In the genomic region with DNA sequence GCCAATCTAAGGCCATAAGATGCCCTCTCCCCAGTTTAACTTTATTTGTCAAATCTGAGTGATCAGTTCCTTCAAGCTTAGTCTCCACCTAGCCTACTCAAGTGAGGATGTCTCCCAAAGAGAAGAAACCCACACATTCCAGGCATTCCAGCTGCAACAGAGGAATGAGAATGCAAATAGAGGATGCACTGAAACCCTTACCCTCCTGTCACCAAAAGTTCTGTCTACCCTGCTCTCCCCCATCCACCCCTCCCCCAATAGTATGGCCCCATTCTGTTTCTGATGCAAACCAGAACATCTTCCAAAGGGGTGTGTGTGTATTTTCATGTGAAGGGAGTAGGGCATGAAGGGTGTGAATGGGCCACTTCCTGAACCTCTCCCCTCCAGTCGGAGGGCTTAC, we compare ENCODE assay signal across 22 cellular contexts. TPM values are rescaled to one million over a fixed set of nuclear protein-coding genes. Genes with fewer than 3 reads are reported as not detected.
DNase-seq lines count a peak whose midpoint lies in the region; ATAC-seq, FAIRE-seq and TF ChIP-seq lines count a peak whose summit lies in the region.
"Had no signal": no experiment of that assay in that cellular context is flagged by ENCODE, and none has a peak within 500 bp of the region (broad histone marks: within the 10 kb centered on the region; RNA-seq: fewer than 3 reads in every experiment).

No MANE protein-coding gene starts in this region.

- no peak overlapping the region for H3K27ac Mint-ChIP-seq in GM23338
- H3K27ac Mint-ChIP-seq in immature natural killer cell: peak overlapping the region in 2 of 6 donors; percentile 26 to 31
- H3K27ac Mint-ChIP-seq: CD4-positive, alpha-beta T cell had no signal

- no peaks in the 10 kb centered on the region for H3K9me3 ChIP-seq in H1 (ENCODE audit: insufficient read depth in 2 of 2, low read depth in 1 of 2, low read length in 1 of 2)

- H3K9ac ChIP-seq in H1 (replicated peaks in 1 of 4; ENCODE audit: extremely low read depth in 1 of 4, low read depth in 3 of 4, low read length in 3 of 4): no peak overlapping the region

- no peak for FAIRE-seq in H1 (lab: Jason Lieb, UNC)
- FAIRE-seq: K562 had no signal

- H3K4me3 Mint-ChIP-seq in GM23338 (no peak overlapping the region), immature natural killer cell (peak overlapping the region in 1 of 5 donors; percentile 30)

- H4K91ac ChIP-seq in H1 (replicated peaks; ENCODE audit: insufficient read length, low read length): peak overlapping the region; percentile 39

- H3K27me3 ChIP-seq in GM23338 (ENCODE audit: insufficient read depth): no peaks in the 10 kb centered on the region
- H3K27me3 ChIP-seq in H1 (replicated peaks in 1 of 4; ENCODE audit: control insufficient read depth in 3 of 4, extremely low read depth in 1 of 4, insufficient read depth in 3 of 4, low read length in 3 of 4): peaks cover 0 to 2% (median 0%) of the 10 kb centered on the region in 4 experiments; a peak in 1 of 7 replicates
- H3K27me3 ChIP-seq in brain microvascular endothelial cell (replicated peaks): no peaks in the 10 kb centered on the region

- H2AFZ ChIP-seq in GM23338 (no peak overlapping the region), H1 (ENCODE audit: low read length) (no peak overlapping the region)

- POLR2A ChIA-PET in H1 (lab: Charles Lee; ENCODE audit: partially characterized antibody): interaction anchor here (0.9 kb wide), 1 partner anchor 12 kb away, joined by 3 read pairs; no protein-coding TSS in a partner anchor
- POLR2A ChIA-PET in GM10248 (lab: Yijun Ruan, JAX): no interaction called here

- H4K20me1 ChIP-seq in GM23338 (replicated peaks; ENCODE audit: insufficient read depth): no peaks in the 10 kb centered on the region
- H4K20me1 ChIP-seq in H1 (replicated peaks in 1 of 2; ENCODE audit: control insufficient read depth in 1 of 2, insufficient read depth in 2 of 2, low read length in 2 of 2): peaks cover 0 to 3% of the 10 kb centered on the region in 2 experiments

- H2BK15ac ChIP-seq in H1 (ENCODE audit: low read length): no peak overlapping the region

- TF ChIP-seq POLR2A in H1 (IDR thresholded peaks at IDR 0.05; ENCODE audit: control extremely low read depth in 1 of 2, low read depth in 2 of 2, low read length in 2 of 2): no peak

- H3K4me1 ChIP-seq in GM23338 (ENCODE audit: insufficient read depth) (peaks cover 19% of the 10 kb centered on the region), H1 (replicated peaks in 1 of 4; ENCODE audit: control insufficient read depth in 3 of 4, insufficient read depth in 4 of 4, low read length in 3 of 4) (peaks cover 2 to 13% (median 9%) of the 10 kb centered on the region in 4 experiments; a peak in 4 of 7 replicates)

- H3K9me3 Mint-ChIP-seq in GM23338 (peaks cover 12% of the 10 kb centered on the region; the same call in 2 of the 3 replicates), immature natural killer cell (no peaks in the 10 kb centered on the region)
- H3K9me3 Mint-ChIP-seq: CD4-positive, alpha-beta T cell had no signal

- 0 out of 2 replicates have a peak overlapping the region, but pooled peaks have one; percentile 29 for H3K27ac ChIP-seq in GM23338 (ENCODE audit: low read depth)
- no peak overlapping the region for H3K27ac ChIP-seq in H1 (ENCODE audit: low read depth, low read length)
- H3K27ac ChIP-seq in brain microvascular endothelial cell: no peak overlapping the region
- H3K27ac ChIP-seq: RWPE1 had no signal

- H3K4me2 ChIP-seq in GM23338 (peak overlapping the region; percentile 37), H1 (ENCODE audit: insufficient read depth in 1 of 2, low read depth in 2 of 2, low read length in 2 of 2) (peak overlapping the region; percentile 48 to 55)

- H3K79me2 ChIP-seq in GM23338 (replicated peaks; ENCODE audit: insufficient read depth) (0 out of 2 replicates have a peak, but pooled peaks cover 6% of the 10 kb centered on the region), H1 (ENCODE audit: control insufficient read depth in 1 of 2, insufficient read depth in 2 of 2, low read length in 2 of 2) (no peaks in the 10 kb centered on the region)

- no peak overlapping the region for H3K23ac ChIP-seq in H1 (ENCODE audit: insufficient read length)

- H3K23me2 ChIP-seq in H1 (ENCODE audit: low read depth, low read length): peaks cover 5% of the 10 kb centered on the region; the same call in 1 of the 2 replicates

- DNase-seq in AG10803 (ENCODE audit: low read depth) (peak; percentile 41), GM23338 (ENCODE audit: low spot score) (peak; percentile 64), H1 (ENCODE audit: low read depth in 1 of 2, low spot score in 2 of 2) (no peak), kidney tubule cell (ENCODE audit: low spot score) (peak; percentile 33), immature natural killer cell (no peak), brain microvascular endothelial cell (no peak), HuH-7.5 (ENCODE audit: low spot score) (no peak), GM10248 (ENCODE audit: extremely low spot score) (no peak)
- DNase-seq: CD4-positive, alpha-beta T cell; GOT3; NCI-H187; NCI-H2107; NCI-H2227 treated with DMSO at 0.1 percent for 48 hours; NCI-H524 treated with DMSO at 0.1 percent for 48 hours; PC-3; SIG-M5 had no signal

- no peak for TF ChIP-seq EP300 in H1 (IDR thresholded peaks at IDR 0.05; ENCODE audit: borderline replicate concordance in 1 of 2, low read depth in 2 of 2, low read length in 2 of 2)

- H3K9me2 ChIP-seq in GM23338 (ENCODE audit: insufficient read depth): peaks cover 28% of the 10 kb centered on the region

- H3K36me3 ChIP-seq in GM23338 (ENCODE audit: insufficient read depth) (no peaks in the 10 kb centered on the region), H1 (ENCODE audit: control insufficient read depth in 2 of 4, insufficient read depth in 4 of 4, low read length in 3 of 4) (no peaks in the 10 kb centered on the region; a peak in 1 of 8 replicates), brain microvascular endothelial cell (replicated peaks) (no peaks in the 10 kb centered on the region)

- no peak overlapping the region for H2BK120ac ChIP-seq in H1 (replicated peaks; ENCODE audit: low read depth, low read length)

- no peak overlapping the region for H3K14ac ChIP-seq in H1 (ENCODE audit: insufficient read length)

- TF ChIP-seq CTCF in AG10803 (conservative IDR thresholded peaks at IDR 0.05; ENCODE audit: low read length): no peak
- TF ChIP-seq CTCF in GM23338 (conservative IDR thresholded peaks at IDR 0.05; ENCODE audit: low read depth in 2 of 2): no peak
- no peak for TF ChIP-seq CTCF in H1 (IDR thresholded peaks at IDR 0.05; ENCODE audit: control extremely low read depth in 1 of 3, insufficient read depth in 1 of 3, low read depth in 1 of 3, low read length in 3 of 3)
- no peak for TF ChIP-seq CTCF in brain microvascular endothelial cell (IDR thresholded peaks at IDR 0.05; ENCODE audit: low read depth, low read length, missing control alignments)
- no peak for TF ChIP-seq CTCF in GM10248 (IDR thresholded peaks at IDR 0.05; ENCODE audit: control extremely low read depth, extremely low read depth, low read depth, missing control alignments)

- H3K4me3 ChIP-seq in AG10803 (ENCODE audit: low read length): no peak overlapping the region
- peak overlapping the region; percentile 28; the same call in 1 of the 2 replicates for H3K4me3 ChIP-seq in GM23338
- no peak overlapping the region; a peak in 1 of 8 replicates for H3K4me3 ChIP-seq in H1 (ENCODE audit: extremely low read depth in 1 of 4, insufficient read depth in 2 of 4, low read depth in 3 of 4, low read length in 4 of 4)
- H3K4me3 ChIP-seq in brain microvascular endothelial cell (ENCODE audit: low read depth, low read length): no peak overlapping the region
- H3K4me3 ChIP-seq: K562 had no signal

- no peak for ATAC-seq in GM23338
- ATAC-seq: K562, PC-3, SK-N-SH treated with all-trans-retinoic acid at 6 μM for 48 hours had no signal

- H3K4ac ChIP-seq in H1 (replicated peaks; ENCODE audit: insufficient read length, low read depth, low read length): no peak overlapping the region

- no peak for TF ChIP-seq RAD21 in H1 (IDR thresholded peaks at IDR 0.05 in 1 of 2, conservative IDR thresholded peaks at IDR 0.05 in 1 of 2; ENCODE audit: low read depth in 2 of 2, low read length in 2 of 2)

- in situ Hi-C loops in brain microvascular endothelial cell (cut with HindIII; ENCODE audit: low pct_ligation_motif_present, low sequenced_read_pairs): no loop called here

- peaks cover 30% of the 10 kb centered on the region for H3K4me1 Mint-ChIP-seq in GM23338
- H3K4me1 Mint-ChIP-seq in immature natural killer cell: peaks cover 27 to 42% of the 10 kb centered on the region in 2 donors

- peak overlapping the region; percentile 92; the same call in 1 of the 2 replicates for H2BK5ac ChIP-seq in H1 (ENCODE audit: low read depth, low read length)

- no peak overlapping the region for H4K8ac ChIP-seq in H1 (ENCODE audit: extremely low read depth, insufficient read depth, low read length)

- H3K36me3 Mint-ChIP-seq in GM23338 (ENCODE audit: low read depth): peaks cover 27% of the 10 kb centered on the region
- no peaks in the 10 kb centered on the region for H3K36me3 Mint-ChIP-seq in immature natural killer cell

- CTCF ChIA-PET in H1 (lab: Charles Lee; ENCODE audit: partially characterized antibody): interaction anchor here (1.3 to 4.4 kb wide), 3 partner anchors 10 to 108 kb away, joined by 4 to 39 read pairs (median 32); no protein-coding TSS in a partner anchor
- CTCF ChIA-PET in GM10248 (lab: Yijun Ruan, JAX): interaction anchor here (4.0 kb wide), 1 partner anchor 224 kb away, joined by 20 read pairs; no protein-coding TSS in a partner anchor

- peak overlapping the region; percentile 96 for H2BK12ac ChIP-seq in H1 (ENCODE audit: low read depth, low read length)

- H3F3A ChIP-seq in GM23338 (replicated peaks; ENCODE audit: low read depth): no peaks in the 10 kb centered on the region

- H2AK5ac ChIP-seq in H1 (ENCODE audit: low read depth, low read length): peak overlapping the region; percentile 97; the same call in 1 of the 2 replicates

- 67% methylated on average over 1 of the region's 1 CpG; no CpG with 5 or more reads in 1 of the 2 experiments for WGBS in H1 (ENCODE audit: extremely low coverage in 1 of 2, insufficient coverage in 1 of 2, insufficient read length in 1 of 2, insufficient replicate concordance in 2 of 2, low coverage in 1 of 2, low lambda C conversion rate in 2 of 2, missing lambda C conversion rate in 1 of 2), 2 experiments

- no peak overlapping the region for H3K18ac ChIP-seq in H1 (ENCODE audit: extremely low read depth, low read length)

- no peaks in the 10 kb centered on the region for H3K79me1 ChIP-seq in H1 (ENCODE audit: low read depth, low read length)

- peaks cover 7% of the 10 kb centered on the region for H3K27me3 Mint-ChIP-seq in GM23338 (ENCODE audit: insufficient read depth, low read depth, poor library complexity)
- peaks cover 0 to 2% (median 0%) of the 10 kb centered on the region in 3 donors for H3K27me3 Mint-ChIP-seq in immature natural killer cell (ENCODE audit: low read depth in 3 of 3)
- H3K27me3 Mint-ChIP-seq: CD4-positive, alpha-beta T cell had no signal

- H2BK20ac ChIP-seq in H1 (ENCODE audit: low read length): no peak overlapping the region

- H3K56ac ChIP-seq in H1 (replicated peaks; ENCODE audit: insufficient read length, low read depth, low read length): no peak overlapping the region

- H4K5ac ChIP-seq in H1 (ENCODE audit: insufficient read length, low read depth, low read length): no peak overlapping the region

RNA-seq across cellular contexts. Expression of a gene that starts 3.0 kb away (rescaled TPM):
- 50.8 and 56.3 TPM in 2 replicates for total RNA-seq in GM23338 (2014; rRNA removed; shearing (Covaris generic))
- polyA plus RNA-seq in GM23338 (2016; fragmentation: Nextera tagmentation; extraction: Ambion mirVana) (95.3 and 97.6 TPM in 2 replicates), H1 (2011; rRNA removed) (80.1 and 122 TPM in 2 replicates), immature natural killer cell (100 to 1,000 TPM; 120 to 160 (median 122) TPM)
- total RNA-seq in H1 (2021; fragmentation: NEBNext Ultra II Directional; extraction: Animal tissue kit (Norgen Biotek cat#: 25700)): 45.8 and 48.3 TPM in 2 replicates
- 74.0 TPM for polyA plus RNA-seq in H1 (2011; cell fraction: cytosol; rRNA removed)
- polyA plus RNA-seq in H1 (2011; cell fraction: nucleus; rRNA removed): 50.5 TPM
- 35.5 to 56.2 TPM (median 48.5 TPM) in 4 replicates for polyA plus RNA-seq in H1 (2012, experiment 1 of 2)
- 65.5 TPM for polyA plus RNA-seq in H1 (2012, experiment 2 of 2)
- polyA plus RNA-seq in H1 (2013, experiment 1 of 2): 64.0 TPM
- polyA plus RNA-seq in H1 (2013, experiment 2 of 2): 71.6 TPM
- polyA minus RNA-seq in H1 (2011; rRNA and poly(A)+ RNA removed): 6.6 and 11.1 TPM in 2 replicates
- 15.3 TPM for polyA minus RNA-seq in H1 (2011; cell fraction: cytosol; rRNA and poly(A)+ RNA removed)
- 15.0 TPM for polyA minus RNA-seq in H1 (2011; cell fraction: nucleus; rRNA and poly(A)+ RNA removed)

RNA-seq across cellular contexts. Expression of a gene that starts 18.4 kb away (rescaled TPM):
- total RNA-seq in GM23338 (2014; rRNA removed; shearing (Covaris generic)): not detected in 2 replicates
- polyA plus RNA-seq in GM23338 (2016; fragmentation: Nextera tagmentation; extraction: Ambion mirVana): not detected in 2 replicates
- total RNA-seq in H1 (2021; fragmentation: NEBNext Ultra II Directional; extraction: Animal tissue kit (Norgen Biotek cat#: 25700)): not detected in 2 replicates
- 0.08 TPM in 1 of 2 replicates, not detected in the other for polyA plus RNA-seq in H1 (2011; rRNA removed)
- polyA plus RNA-seq in H1 (2011; cell fraction: cytosol; rRNA removed): not detected
- not detected for polyA plus RNA-seq in H1 (2011; cell fraction: nucleus; rRNA removed)
- polyA plus RNA-seq in H1 (2012, experiment 1 of 2): not detected in 4 replicates
- polyA plus RNA-seq in H1 (2012, experiment 2 of 2): not detected
- polyA plus RNA-seq in H1 (2013, experiment 1 of 2): not detected
- polyA plus RNA-seq in H1 (2013, experiment 2 of 2): not detected
- not detected in 2 replicates for polyA minus RNA-seq in H1 (2011; rRNA and poly(A)+ RNA removed)
- polyA minus RNA-seq in H1 (2011; cell fraction: cytosol; rRNA and poly(A)+ RNA removed): not detected
- polyA minus RNA-seq in H1 (2011; cell fraction: nucleus; rRNA and poly(A)+ RNA removed): not detected
- polyA plus RNA-seq in immature natural killer cell: 100 to 1,000 TPM; 234 to 442 (median 407) TPM
- total RNA-seq: A172, G401, K562, PC-3 had no signal
- polyA plus RNA-seq: BJ, K562 had no signal

RNA-seq across cellular contexts. Expression of a gene that starts 42.9 kb away (rescaled TPM):
- total RNA-seq in GM23338 (2014; rRNA removed; shearing (Covaris generic)): not detected in 2 replicates
- polyA plus RNA-seq in GM23338 (2016; fragmentation: Nextera tagmentation; extraction: Ambion mirVana): not detected in 2 replicates
- total RNA-seq in H1 (2021; fragmentation: NEBNext Ultra II Directional; extraction: Animal tissue kit (Norgen Biotek cat#: 25700)): not detected in 2 replicates
- not detected in 2 replicates for polyA plus RNA-seq in H1 (2011; rRNA removed)
- polyA plus RNA-seq in H1 (2011; cell fraction: cytosol; rRNA removed): not detected
- not detected for polyA plus RNA-seq in H1 (2011; cell fraction: nucleus; rRNA removed)
- polyA plus RNA-seq in H1 (2012, experiment 1 of 2): 0.28 TPM in 1 of 4 replicates, not detected in the others
- not detected for polyA plus RNA-seq in H1 (2012, experiment 2 of 2)
- polyA plus RNA-seq in H1 (2013, experiment 1 of 2): not detected
- not detected for polyA plus RNA-seq in H1 (2013, experiment 2 of 2)
- polyA minus RNA-seq in H1 (2011; rRNA and poly(A)+ RNA removed): not detected in 2 replicates
- polyA minus RNA-seq in H1 (2011; cell fraction: cytosol; rRNA and poly(A)+ RNA removed): not detected
- not detected for polyA minus RNA-seq in H1 (2011; cell fraction: nucleus; rRNA and poly(A)+ RNA removed)
- 10 to 100 TPM in 1 of 3 donors, 1 to 10 TPM in 2; 4.0 to 17.1 (median 6.9) TPM for polyA plus RNA-seq in immature natural killer cell
- total RNA-seq: A172, G401, K562, PC-3 had no signal
- polyA plus RNA-seq: K562 had no signal

Comparison
In these comparisons a context has a peak if more than half of its experiments do, and no peak if none do; other contexts are left out.
1. DNase-seq: peak in AG10803 (single experiment), GM23338 (single experiment) and kidney tubule cell (single experiment); none in H1 (0 of 2), immature natural killer cell (0 of 3), brain microvascular endothelial cell (single experiment), HuH-7.5 (single experiment) and GM10248 (single experiment).
2. RNA of a gene that starts 18.4 kb away (polyA plus RNA-seq): 234 to 442 TPM in immature natural killer cell; not detected in GM23338 and 0.08 TPM in H1; every median in the first group is over 100 times any median in the second.